Comparison of ENCODE assay signal across 8 cellular contexts in genomic region chr3:49171119-49171774, GRCh38. TPM values are rescaled to one million over a fixed set of nuclear protein-coding genes. Genes with fewer than 3 reads are reported as not detected.
DNase-seq lines count a peak whose midpoint lies in the region; ATAC-seq and TF ChIP-seq lines count a peak whose summit lies in the region.

Gene KLHDC8B (plus strand): TSS chr3:49171598. CDS start chr3:49172770, 1,172 bp downstream.

- peaks cover 7 to 28% of the 10 kb centered on the region in 2 donors for H3K4me1 ChIP-seq in lung (ENCODE audit: control insufficient read depth in 2 of 2, insufficient read depth in 2 of 2, low read length in 2 of 2)

- 0 to 1% methylated on average over 52 to 57 of the region's 57 CpGs for WGBS in lung, 2 donors

- TF ChIP-seq CTCF in lung (IDR thresholded peaks at IDR 0.05; ENCODE audit: control extremely low read depth, extremely low read depth) = peak; percentile 75

- H3K27me3 ChIP-seq in lung (ENCODE audit: control insufficient read depth, insufficient read depth) = no peaks in the 10 kb centered on the region

- ATAC-seq in HG02884 (IDR thresholded peaks at IDR 0.05; ENCODE audit: unreplicated experiment) (peak; percentile 59), lung (ENCODE audit: insufficient read depth, low FRiP score) (peak; percentile 90)

- no peaks in the 10 kb centered on the region for H3K9me3 ChIP-seq in lung (ENCODE audit: control insufficient read depth in 2 of 2, insufficient read depth in 1 of 2, low read length in 1 of 2)

- H3K27ac ChIP-seq in lung (ENCODE audit: low read depth in 1 of 2, low read length in 1 of 2) = peak within 1 kb of the TSS; percentile 82 to 94

- DNase-seq in ELF-1 (ENCODE audit: low read depth, low spot score) = peak; percentile 96
- peak; percentile 75 for DNase-seq in NCI-H69 (lab: John Stamatoyannopoulos, UW)
- DNase-seq in activated CD8-positive, alpha-beta memory T cell treated with anti-CD3 and anti-CD28 coated beads for 1 hour (ENCODE audit: extremely low read depth in 1 of 2, low read depth in 1 of 2) = peak; percentile 43 to 78
- DNase-seq in effector CD4-positive, alpha-beta T cell = peak; percentile 75
- peak; percentile 83 for DNase-seq in lung (ENCODE audit: low spot score)
- DNase-seq in stimulated activated CD4-positive, alpha-beta T cell treated with anti-CD3 and anti-CD28 coated beads, Interleukin-4, amount 100 ng/mL, for 48 hours (ENCODE audit: low read depth in 2 of 2) = peak; percentile 78 to 89
- no peak for DNase-seq in NK-92 treated with Interleukin-12 subunit alpha and Interleukin-12 subunit beta, amount 100 ng/mL, for 24 hours (lab: John Stamatoyannopoulos, UW)

- peak within 1 kb of the TSS; percentile 80 for H3K4me3 ChIP-seq in lung

- H3K36me3 ChIP-seq in lung (ENCODE audit: control insufficient read depth in 2 of 2, insufficient read depth in 2 of 2, low read length in 2 of 2) = peaks cover 0 to 16% of the 10 kb centered on the region in 2 donors

RNA-seq across cellular contexts. Expression of gene KLHDC8B, which starts in this region (rescaled TPM):
- 10 to 100 TPM; 29.6 to 32.0 TPM for total RNA-seq in lung
- 10 to 100 TPM; 19.4 to 32.5 TPM for polyA plus RNA-seq in lung
